ENCODE assay signal across 8 cellular contexts in the genomic region with DNA sequence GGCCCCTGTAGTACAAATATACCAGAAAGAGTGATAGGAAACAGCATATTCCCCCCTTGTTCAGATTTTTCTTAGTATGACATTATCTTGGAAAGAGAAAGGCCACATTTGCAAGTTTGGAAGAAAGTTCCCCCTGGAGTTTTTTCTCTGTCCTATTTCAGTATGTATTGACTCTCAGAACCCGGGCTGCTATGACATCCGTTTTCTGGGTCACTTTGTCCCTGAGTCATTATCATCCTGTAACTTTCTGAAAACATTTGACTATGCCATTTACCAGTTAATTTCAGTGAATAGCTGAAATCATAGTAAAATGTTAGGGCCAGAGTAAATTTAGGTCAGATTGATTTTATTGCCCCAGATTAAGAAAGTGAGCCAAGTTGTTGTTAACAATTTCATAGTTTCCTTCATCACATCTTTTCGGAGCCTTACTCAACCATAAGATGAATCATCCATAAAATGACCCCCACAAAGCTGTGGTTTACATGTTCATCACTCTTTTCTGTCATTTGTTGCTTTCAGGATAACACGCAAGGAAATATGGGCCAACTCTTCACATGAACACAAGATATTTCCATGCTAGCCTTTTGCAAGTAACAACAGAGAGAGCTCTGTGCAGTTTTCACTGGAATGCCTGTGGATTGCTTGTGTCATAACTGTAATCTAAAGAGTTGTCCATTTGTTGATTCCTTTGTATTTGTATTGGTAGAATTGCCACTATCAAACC. TPM values are rescaled to one million over a fixed set of nuclear protein-coding genes. Genes with fewer than 3 reads are reported as not detected.
DNase-seq lines count a peak whose midpoint lies in the region; ATAC-seq, FAIRE-seq and TF ChIP-seq lines count a peak whose summit lies in the region.

No MANE protein-coding gene starts in this region.

- TF ChIP-seq POLR2A in uterus (IDR thresholded peaks at IDR 0.05) = no peak

- no peaks in the 10 kb centered on the region for H3K27me3 ChIP-seq in heart right ventricle
- no peaks in the 10 kb centered on the region for H3K27me3 ChIP-seq in uterus

- no peak for TF ChIP-seq CTCF in heart right ventricle (IDR thresholded peaks at IDR 0.05)
- no peak for TF ChIP-seq CTCF in uterus (IDR thresholded peaks at IDR 0.05)

- H3K27ac Mint-ChIP-seq in activated naive CD4-positive, alpha-beta T cell treated with anti-CD3 and anti-CD28 coated beads, Interleukin-2, amount 50 U/mL, for 72 hours = no peak overlapping the region

- WGBS in heart right ventricle, 2 donors = 55 to 63% methylated on average over 4 of the region's 4 CpGs

- no peaks in the 10 kb centered on the region for H3K36me3 Mint-ChIP-seq in activated naive CD4-positive, alpha-beta T cell treated with anti-CD3 and anti-CD28 coated beads, Interleukin-2, amount 50 U/mL, for 72 hours

- peak overlapping the region; percentile 2 to 87 (median 64) for H3K27ac ChIP-seq in heart right ventricle
- peak overlapping the region; percentile 29 to 42 for H3K27ac ChIP-seq in uterus

- DNase-seq in activated naive CD4-positive, alpha-beta T cell treated with anti-CD3 and anti-CD28 coated beads, Interleukin-2, amount 50 U/mL, for 72 hours (ENCODE audit: low spot score in 2 of 2) = no peak
- DNase-seq in activated naive CD4-positive, alpha-beta T cell treated with Interleukin-2 at 50 U/mL for 16 hours = no peak
- peak; percentile 93 for DNase-seq in RCC 7860 (ENCODE audit: low spot score)
- DNase-seq in heart right ventricle = no peak
- DNase-seq in uterus = no peak
- no peak for DNase-seq in NCI-H774 (lab: John Stamatoyannopoulos, UW)
- DNase-seq in Ammon's horn (ENCODE audit: low spot score) = no peak
- no peak for DNase-seq in UCSD-AML1 (lab: John Stamatoyannopoulos, UW; ENCODE audit: unreplicated experiment)

- intact Hi-C loops in heart right ventricle (cut with DNase I) (no loop called here), uterus (cut with DNase I; ENCODE audit: low total_unique reads) (no loop called here)

- H3K36me3 ChIP-seq in heart right ventricle (no peaks in the 10 kb centered on the region), uterus (no peaks in the 10 kb centered on the region)

- peak; percentile 28 to 72 for ATAC-seq in activated naive CD4-positive, alpha-beta T cell treated with anti-CD3 and anti-CD28 coated beads, Interleukin-2, amount 50 U/mL, for 72 hours
- ATAC-seq in heart right ventricle = peak; percentile 15 to 60 (median 32)

- H3K9me3 Mint-ChIP-seq in activated naive CD4-positive, alpha-beta T cell treated with anti-CD3 and anti-CD28 coated beads, Interleukin-2, amount 50 U/mL, for 72 hours = peaks cover 5 to 15% of the 10 kb centered on the region in 2 donors

- H3K4me3 ChIP-seq in heart right ventricle (no peak overlapping the region), uterus (no peak overlapping the region)

- H3K9me3 ChIP-seq in heart right ventricle = no peaks in the 10 kb centered on the region
- H3K9me3 ChIP-seq in uterus = no peaks in the 10 kb centered on the region

- peak; percentile 99 for FAIRE-seq in RCC 7860 (lab: Jason Lieb, UNC)

- H3K4me1 ChIP-seq in heart right ventricle (peaks cover 0 to 63% (median 10%) of the 10 kb centered on the region in 9 donors), uterus (no peaks in the 10 kb centered on the region)

RNA-seq across cellular contexts. Expression of a gene that starts 3.8 kb away (rescaled TPM):
- total RNA-seq in activated naive CD4-positive, alpha-beta T cell treated with anti-CD3 and anti-CD28 coated beads, Interleukin-2, amount 50 U/mL, for 72 hours = not detected
- under 1 TPM in 7 of 10 donors, not detected in 3; 0.02 to 0.82 (median 0.26) TPM for total RNA-seq in heart right ventricle
- under 1 TPM in 1 of 2 donors, not detected in 1; under 0.01 TPM for polyA plus RNA-seq in heart right ventricle
- 10 to 100 TPM in 1 of 4 donors, 1 to 10 TPM in 2, not detected in 1; 1.0 to 23.9 (median 1.5) TPM for total RNA-seq in uterus
